ENCODE assay signal across 25 cellular contexts in genomic region chr1:3295846-3296245, GRCh38.
"Had no signal": no experiment of that assay in that cellular context is flagged by ENCODE, and none has a peak within 500 bp of the region (broad histone marks: within the 10 kb centered on the region; RNA-seq: fewer than 3 reads in every experiment).

No MANE protein-coding gene starts in this region.

- H3K27ac Mint-ChIP-seq: mesothelial cell of epicardium; naive thymus-derived CD4-positive, alpha-beta T cell; natural killer cell treated with Interleukin-12 subunit alpha and Interleukin-12 subunit beta and Interleukin-15 and Interleukin-18, amount 100 ng/mL, for 72 hours; stimulated activated naive B cell treated with anti-CD40 and anti-IgM and Interleukin-4, amounts not matched to agents 10 μg/mL and 1 μg/mL and 100 μg/mL, for 72 hours had no signal

- H3K9me3 ChIP-seq: left lung, right atrium auricular region, right lobe of liver, stomach, testis, thyroid gland, transverse colon, upper lobe of right lung had no signal

- H3K27ac ChIP-seq: left lung, parathyroid adenoma, right atrium auricular region, right lobe of liver, skin epidermis, stomach, testis, thyroid gland, transverse colon, upper lobe of right lung had no signal

- DNase-seq: hippocampal formation; kidney; left colon; mesendoderm; naive thymus-derived CD4-positive, alpha-beta T cell; nucleus accumbens; right lobe of liver; stimulated activated CD4-positive, alpha-beta T cell treated with anti-CD3 and anti-CD28 coated beads, Interleukin-12 subunit alpha, Interleukin-12 subunit beta, amount 100 ng/mL, for 4 hours; stimulated activated CD4-positive, alpha-beta T cell treated with anti-CD3 and anti-CD28 coated beads, Interleukin-15, amount 100 ng/mL, for 24 hours; stimulated activated CD4-positive, alpha-beta T cell treated with anti-CD3 and anti-CD28 coated beads, Interleukin-2, amount 100 ng/mL, for 24 hours; stimulated activated CD4-positive, alpha-beta T cell treated with anti-CD3 and anti-CD28 coated beads, Interleukin-4, amount 100 ng/mL, for 1 hour; stimulated activated naive B cell treated with anti-CD40 and anti-IgM and Interleukin-4, amounts not matched to agents 10 μg/mL and 1 μg/mL and 100 μg/mL, for 72 hours; stimulated activated naive CD8-positive, alpha-beta T cell treated with anti-CD3 and anti-CD28 coated beads, Interleukin-15, Interleukin-2, amounts not matched to agents 100 U/mL and 50 U/mL, for 24 hours; stomach; testis; thyroid gland; transverse colon; upper lobe of right lung had no signal

- H3K27me3 ChIP-seq: right atrium auricular region, right lobe of liver, testis, thyroid gland, upper lobe of right lung had no signal

- H3K9me3 Mint-ChIP-seq: mesothelial cell of epicardium; naive thymus-derived CD4-positive, alpha-beta T cell; natural killer cell treated with Interleukin-12 subunit alpha and Interleukin-12 subunit beta and Interleukin-15 and Interleukin-18, amount 100 ng/mL, for 72 hours; stimulated activated naive B cell treated with anti-CD40 and anti-IgM and Interleukin-4, amounts not matched to agents 10 μg/mL and 1 μg/mL and 100 μg/mL, for 72 hours had no signal

- H3K4me1 Mint-ChIP-seq: mesothelial cell of epicardium; naive thymus-derived CD4-positive, alpha-beta T cell; stimulated activated naive B cell treated with anti-CD40 and anti-IgM and Interleukin-4, amounts not matched to agents 10 μg/mL and 1 μg/mL and 100 μg/mL, for 72 hours had no signal

- H2AFZ ChIP-seq: parathyroid adenoma had no signal

- H3K27me3 Mint-ChIP-seq: natural killer cell treated with Interleukin-12 subunit alpha and Interleukin-12 subunit beta and Interleukin-15 and Interleukin-18, amount 100 ng/mL, for 72 hours had no signal

- ATAC-seq: left colon; left lung; naive thymus-derived CD4-positive, alpha-beta T cell; natural killer cell treated with Interleukin-12 subunit alpha and Interleukin-12 subunit beta and Interleukin-15 and Interleukin-18, amount 100 ng/mL, for 72 hours; right lobe of liver; stimulated activated naive B cell treated with anti-CD40 and anti-IgM and Interleukin-4, amounts not matched to agents 10 μg/mL and 1 μg/mL and 100 μg/mL, for 72 hours; stimulated activated naive CD8-positive, alpha-beta T cell treated with anti-CD3 and anti-CD28 coated beads, Interleukin-15, Interleukin-2, amounts not matched to agents 100 U/mL and 50 U/mL, for 24 hours; upper lobe of right lung had no signal

- H3K79me2 ChIP-seq: parathyroid adenoma had no signal

- H3K36me3 ChIP-seq: left lung, right atrium auricular region, right lobe of liver, stomach, thyroid gland, transverse colon, upper lobe of right lung had no signal

- H3K4me3 ChIP-seq: left lung, lung, right atrium auricular region, right lobe of liver, skin epidermis, stomach, testis, thyroid gland, transverse colon, upper lobe of right lung had no signal

- H3K9ac ChIP-seq: parathyroid adenoma had no signal

- H3K36me3 Mint-ChIP-seq: mesothelial cell of epicardium; naive thymus-derived CD4-positive, alpha-beta T cell; natural killer cell treated with Interleukin-12 subunit alpha and Interleukin-12 subunit beta and Interleukin-15 and Interleukin-18, amount 100 ng/mL, for 72 hours; stimulated activated naive B cell treated with anti-CD40 and anti-IgM and Interleukin-4, amounts not matched to agents 10 μg/mL and 1 μg/mL and 100 μg/mL, for 72 hours had no signal

- H3K4me1 ChIP-seq: left lung, parathyroid adenoma, right lobe of liver, testis, transverse colon, upper lobe of right lung had no signal

- H3K4me3 Mint-ChIP-seq: mesothelial cell of epicardium; naive thymus-derived CD4-positive, alpha-beta T cell; natural killer cell treated with Interleukin-12 subunit alpha and Interleukin-12 subunit beta and Interleukin-15 and Interleukin-18, amount 100 ng/mL, for 72 hours; stimulated activated naive B cell treated with anti-CD40 and anti-IgM and Interleukin-4, amounts not matched to agents 10 μg/mL and 1 μg/mL and 100 μg/mL, for 72 hours had no signal
